Comparison of ENCODE assay signal across 8 cellular contexts in the genomic region with DNA sequence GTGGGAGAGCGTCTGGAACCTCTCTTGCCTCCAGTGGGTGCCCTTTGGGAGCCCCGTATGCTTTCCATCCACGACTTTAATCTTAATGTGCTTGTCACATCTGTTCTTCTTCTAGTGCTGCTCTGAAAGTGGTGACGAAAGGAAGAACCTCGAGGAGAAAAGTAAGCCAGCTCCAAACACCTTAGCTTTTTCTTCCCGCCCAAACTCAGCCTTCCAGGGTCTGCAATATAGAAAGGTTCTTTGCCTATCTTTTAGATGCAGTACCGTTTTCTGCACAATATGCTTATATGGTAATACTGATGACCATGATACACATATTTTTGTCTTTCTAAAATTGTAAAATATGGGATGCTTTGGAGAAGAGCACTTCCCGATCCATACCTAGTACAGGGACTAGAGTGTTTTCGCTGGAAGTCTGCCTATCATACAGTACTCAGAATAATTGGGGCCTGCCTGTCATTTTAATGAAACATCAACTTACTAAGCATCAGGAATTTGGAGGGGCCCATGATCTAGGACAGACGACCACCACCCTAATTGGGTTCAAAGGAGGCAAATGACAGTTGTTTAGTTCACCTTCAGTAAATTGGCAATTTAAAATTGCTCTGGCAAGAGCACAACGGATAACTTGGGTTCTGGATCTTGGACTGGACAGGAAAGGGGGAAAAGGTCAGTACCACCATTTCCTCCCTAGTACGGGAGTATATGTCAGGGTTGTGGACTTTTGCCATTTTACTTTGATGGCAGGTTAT. TPM values are rescaled to one million over a fixed set of nuclear protein-coding genes. Genes with fewer than 3 reads are reported as not detected.
DNase-seq lines count a peak whose midpoint lies in the region; ATAC-seq, FAIRE-seq and TF ChIP-seq lines count a peak whose summit lies in the region.

No MANE protein-coding gene starts in this region.

- H3K79me1 ChIP-seq in mesenchymal stem cell (replicated peaks; ENCODE audit: low read length, poor library complexity, severe bottlenecking), result peaks cover 12% of the 10 kb centered on the region

- RAD21 ChIA-PET in GM12878 (lab: Charles Lee; ENCODE audit: unreplicated experiment), result interaction anchor here (1.1 to 3.1 kb wide), 3 partner anchors 55 to 550 kb away, joined by 4 to 24 read pairs (median 4); no protein-coding TSS in a partner anchor

- H4K91ac ChIP-seq in mesenchymal stem cell (ENCODE audit: low read length), result no peak overlapping the region

- H3K9me3 ChIP-seq in cardiac muscle cell (ENCODE audit: low read depth), result no peaks in the 10 kb centered on the region
- H3K9me3 ChIP-seq in GM12878 (replicated peaks; ENCODE audit: control insufficient read depth, insufficient read depth, low read length), result no peaks in the 10 kb centered on the region
- no peaks in the 10 kb centered on the region for H3K9me3 ChIP-seq in mesenchymal stem cell (ENCODE audit: control insufficient read depth, low read length)
- H3K9me3 ChIP-seq in upper lobe of right lung, result no peaks in the 10 kb centered on the region

- ATAC-seq in GM12878 (no peak), upper lobe of right lung (no peak)

- H3K9ac ChIP-seq in GM12878 (ENCODE audit: control insufficient read depth, insufficient read depth, low read length) (peak overlapping the region; percentile 97), mesenchymal stem cell (ENCODE audit: low read length) (peak overlapping the region; percentile 96)

- no peak for TF ChIP-seq POLR2A in GM12878 (IDR thresholded peaks at IDR 0.05; ENCODE audit: low read depth, low read length)

- in situ Hi-C loops in GM12878 (cut with MboI), result no loop called here

- no peak overlapping the region for H4K8ac ChIP-seq in mesenchymal stem cell (ENCODE audit: low read length)

- H3K4me3 ChIP-seq in cardiac muscle cell (peak overlapping the region; percentile 73), GM12878 (peak overlapping the region; percentile 93), mesenchymal stem cell (ENCODE audit: insufficient read depth in 1 of 2, low read depth in 1 of 2, low read length in 2 of 2) (peak overlapping the region; percentile 76 to 94), upper lobe of right lung (peak overlapping the region; percentile 90)

- H2BK120ac ChIP-seq in mesenchymal stem cell (ENCODE audit: low read depth, low read length), result no peak overlapping the region

- peaks cover 15% of the 10 kb centered on the region for H3K36me3 ChIP-seq in cardiac muscle cell
- H3K36me3 ChIP-seq in GM12878 (ENCODE audit: control insufficient read depth in 2 of 2, insufficient read depth in 2 of 2, low read length in 1 of 2), result no peaks in the 10 kb centered on the region; a peak in 2 of 4 replicates
- peaks cover 10 to 38% of the 10 kb centered on the region in 2 experiments for H3K36me3 ChIP-seq in mesenchymal stem cell (ENCODE audit: control insufficient read depth in 1 of 2, insufficient read depth in 2 of 2, low read depth in 1 of 2, low read length in 2 of 2)
- peaks cover 24% of the 10 kb centered on the region for H3K36me3 ChIP-seq in upper lobe of right lung

- peak overlapping the region; percentile 90 for H3K4me2 ChIP-seq in GM12878 (ENCODE audit: control insufficient read depth, insufficient read depth)
- H3K4me2 ChIP-seq in mesenchymal stem cell (ENCODE audit: low read length, poor library complexity, severe bottlenecking), result peak overlapping the region; percentile 85

- H2AK5ac ChIP-seq in mesenchymal stem cell (ENCODE audit: low read length, severe bottlenecking), result no peak overlapping the region

- H2AFZ ChIP-seq in GM12878 (ENCODE audit: control insufficient read depth, low read depth, low read length) (peak overlapping the region; percentile 73), mesenchymal stem cell (ENCODE audit: low read depth, low read length) (peak overlapping the region; percentile 47)

- TSS peak; percentile 82 for BruUV-seq in GM12878 (replicated peaks; lab: Mats Ljungman, UMichigan)

- H2BK12ac ChIP-seq in mesenchymal stem cell (ENCODE audit: low read length in 2 of 2), result no peak overlapping the region

- CTCF ChIA-PET in GM12878 (lab: Yijun Ruan, JAX), result interaction anchor here (0.6 to 3.5 kb wide), 9 partner anchors 10 to 889 kb away, joined by 3 to 24 read pairs (median 4); no protein-coding TSS in a partner anchor

- no peak overlapping the region for H3K23ac ChIP-seq in mesenchymal stem cell (ENCODE audit: low read length in 2 of 2)

- H3K14ac ChIP-seq in mesenchymal stem cell (ENCODE audit: low read length in 2 of 2), result peak overlapping the region in 1 of 2 experiments; percentile 93

- peaks cover 19% of the 10 kb centered on the region for H3K79me2 ChIP-seq in GM12878 (ENCODE audit: control insufficient read depth, insufficient read depth, low read length)

- peak overlapping the region; percentile 83 for H3K27ac ChIP-seq in cardiac muscle cell
- peak overlapping the region; percentile 51 for H3K27ac ChIP-seq in GM12878 (ENCODE audit: control insufficient read depth, insufficient read depth)
- no peak overlapping the region for H3K27ac ChIP-seq in mesenchymal stem cell (ENCODE audit: low read length, poor library complexity, severe bottlenecking)
- peak overlapping the region; percentile 88 for H3K27ac ChIP-seq in upper lobe of right lung

- H3K4ac ChIP-seq in mesenchymal stem cell (ENCODE audit: low read depth in 1 of 2, low read length in 2 of 2), result peak overlapping the region in 1 of 2 experiments; percentile 95

- H3K4me1 ChIP-seq in cardiac muscle cell (ENCODE audit: low read depth), result peaks cover 9% of the 10 kb centered on the region
- peaks cover 3% of the 10 kb centered on the region for H3K4me1 ChIP-seq in GM12878 (ENCODE audit: control insufficient read depth, insufficient read depth, low read length)
- H3K4me1 ChIP-seq in mesenchymal stem cell (ENCODE audit: control insufficient read depth, insufficient read depth, low read depth, low read length), result no peaks in the 10 kb centered on the region
- peaks cover 11% of the 10 kb centered on the region for H3K4me1 ChIP-seq in upper lobe of right lung

- H3K18ac ChIP-seq in mesenchymal stem cell (ENCODE audit: low read depth in 1 of 2, low read length in 2 of 2), result peak overlapping the region in 1 of 2 experiments; percentile 99

- POLR2A ChIA-PET in GM12878 (lab: Charles Lee), result interaction anchor here (1.0 kb wide), 1 partner anchor 606 kb away, joined by 3 read pairs; no protein-coding TSS in a partner anchor

- H3K27me3 ChIP-seq in cardiac muscle cell (no peaks in the 10 kb centered on the region), GM12878 (replicated peaks in 1 of 2; ENCODE audit: control insufficient read depth in 2 of 2, insufficient read depth in 2 of 2, low read length in 1 of 2) (no peaks in the 10 kb centered on the region), mesenchymal stem cell (ENCODE audit: control insufficient read depth in 1 of 2, insufficient read depth in 1 of 2, low read length in 2 of 2) (no peaks in the 10 kb centered on the region), upper lobe of right lung (no peaks in the 10 kb centered on the region)

- no peak for TF ChIP-seq EP300 in GM12878 (IDR thresholded peaks at IDR 0.05; ENCODE audit: borderline replicate concordance in 1 of 2, control insufficient read depth in 1 of 2, low read depth in 2 of 2, low read length in 2 of 2)

- DNase-seq in cardiac muscle cell (ENCODE audit: low read depth in 1 of 2, low spot score in 1 of 2) (peak in 1 of 2 donors; percentile 2), cardiac septum (ENCODE audit: low spot score) (no peak), GM12878 (ENCODE audit: low read depth, low spot score) (no peak), mesenchymal stem cell (peak; percentile 26), upper lobe of right lung (no peak), medulla oblongata (ENCODE audit: extremely low spot score) (no peak), kidney tubule cell (ENCODE audit: low spot score) (no peak)
- DNase-seq in stimulated activated naive CD4-positive, alpha-beta T cell treated with Interleukin-2 at 50 U/mL for 16 hours (lab: John Stamatoyannopoulos, UW), result no peak

- H2BK5ac ChIP-seq in mesenchymal stem cell (ENCODE audit: low read depth, low read length, poor library complexity, severe bottlenecking), result no peak overlapping the region

- H4K20me1 ChIP-seq in GM12878 (ENCODE audit: control insufficient read depth, insufficient read depth), result no peaks in the 10 kb centered on the region

- TF ChIP-seq CTCF in cardiac muscle cell (IDR thresholded peaks at IDR 0.05; ENCODE audit: low read depth, low read length) (no peak), GM12878 (IDR thresholded peaks at IDR 0.05 in 2 of 3, conservative IDR thresholded peaks at IDR 0.05 in 1 of 3; ENCODE audit: control insufficient read depth in 2 of 3, extremely low read depth in 1 of 3, insufficient read depth in 1 of 3, low read depth in 3 of 3, low read length in 3 of 3) (no peak), upper lobe of right lung (IDR thresholded peaks at IDR 0.05) (no peak)

- FAIRE-seq in GM12878 (lab: Jason Lieb, UNC), result no peak

- 23% methylated on average over 12 of the region's 12 CpGs for WGBS in GM12878 (ENCODE audit: insufficient coverage, insufficient replicate concordance, low lambda C conversion rate, missing lambda C conversion rate)
- 58% methylated on average over 10 of the region's 12 CpGs for WGBS in mesenchymal stem cell

- intact Hi-C loops in cardiac septum (cut with DNase I) (no loop called here), GM12878 (cut with micrococcal nuclease; ENCODE audit: unreplicated experiment) (loop anchor here (5.0 kb wide), 1 partner anchor 54 kb away; no protein-coding TSS in a partner anchor), upper lobe of right lung (cut with DNase I) (no loop called here)

- H2BK15ac ChIP-seq in mesenchymal stem cell (ENCODE audit: low read depth, poor library complexity, severe bottlenecking), result no peak overlapping the region

- no peak for TF ChIP-seq RAD21 in GM12878 (IDR thresholded peaks at IDR 0.05; ENCODE audit: insufficient read depth, low read depth, low read length)

- SMC1A ChIA-PET in GM12878 (lab: Charles Lee; ENCODE audit: uncharacterized antibody, unreplicated experiment), result interaction anchor here (1.4 to 1.5 kb wide), 2 partner anchors 47 to 57 kb away, joined by 4 to 6 read pairs; no protein-coding TSS in a partner anchor

RNA-seq across cellular contexts. Expression of gene RINT1, which starts 0.9 kb away (rescaled TPM):
- total RNA-seq in cardiac muscle cell, result 9.9 and 16.5 TPM in 2 replicates
- polyA plus RNA-seq in cardiac muscle cell, result 14.1 and 21.8 TPM in 2 replicates
- 10.7 TPM for total RNA-seq in cardiac septum
- 34.1 and 36.3 TPM in 2 replicates for total RNA-seq in GM12878 (2013; cell fraction: nucleolus; rRNA removed)
- 13.5 and 15.9 TPM in 2 replicates for total RNA-seq in GM12878 (2014; rRNA removed)
- total RNA-seq in GM12878 (2014; rRNA removed; fragmentation: Illumina TruSeq; extraction: Trizol), result 7.0 and 7.4 TPM in 2 replicates
- 14.9 and 17.2 TPM in 2 replicates for total RNA-seq in GM12878 (2021)
- 7.9 TPM for polyA plus RNA-seq in GM12878 (2011; ENCODE audit: low read depth)
- 28.4 and 34.4 TPM in 2 replicates for polyA plus RNA-seq in GM12878 (2011; rRNA removed)
- polyA plus RNA-seq in GM12878 (2011; cell fraction: cytosol; rRNA removed), result 10.9 and 11.1 TPM in 2 replicates
- 20.2 and 20.3 TPM in 2 replicates for polyA plus RNA-seq in GM12878 (2011; cell fraction: nucleus; rRNA removed)
- polyA plus RNA-seq in GM12878 (2012), result 12.7 and 15.5 TPM in 2 replicates
- 18.5 and 21.8 TPM in 2 replicates for polyA plus RNA-seq in GM12878 (2014; fragmentation: Illumina TruSeq; extraction: Trizol)
- 1 to 10 TPM; 6.7 to 7.4 TPM for polyA plus RNA-seq in GM12878 (2014; fragmentation: Nextera tagmentation; extraction: Ambion mirVana)
- 13.9 and 17.3 TPM in 2 replicates for polyA plus RNA-seq in GM12878 (2014; rRNA removed)
- polyA plus RNA-seq in GM12878 (2016; fragmentation: Nextera tagmentation; extraction: Ambion mirVana), result 10 to 100 TPM; 26.6 to 32.3 TPM
- polyA minus RNA-seq in GM12878 (2011; rRNA and poly(A)+ RNA removed), result 15.5 and 33.8 TPM in 2 replicates
- 9.8 and 10.9 TPM in 2 replicates for polyA minus RNA-seq in GM12878 (2011; cell fraction: cytosol; rRNA and poly(A)+ RNA removed)
- 7.6 and 15.0 TPM in 2 replicates for polyA minus RNA-seq in GM12878 (2011; cell fraction: nucleus; rRNA and poly(A)+ RNA removed)
- polyA plus RNA-seq in mesenchymal stem cell (2013, experiment 1 of 2), result 12.5 TPM
- polyA plus RNA-seq in mesenchymal stem cell (2013, experiment 2 of 2), result 12.4 TPM
- total RNA-seq in upper lobe of right lung, result 14.8 TPM

RNA-seq across cellular contexts. Expression of gene PUS7, which starts 10.8 kb away (rescaled TPM):
- total RNA-seq in cardiac muscle cell (12.0 and 14.7 TPM in 2 replicates), cardiac septum (6.6 TPM), GM12878 (2014; rRNA removed) (28.5 and 32.1 TPM in 2 replicates), GM12878 (2014; rRNA removed; fragmentation: Illumina TruSeq; extraction: Trizol) (28.5 and 29.1 TPM in 2 replicates), GM12878 (2021) (20.4 and 21.8 TPM in 2 replicates), upper lobe of right lung (10.9 TPM)
- polyA plus RNA-seq in cardiac muscle cell (13.1 and 14.0 TPM in 2 replicates), GM12878 (2011; rRNA removed) (18.9 and 25.4 TPM in 2 replicates), GM12878 (2014; fragmentation: Illumina TruSeq; extraction: Trizol) (25.2 and 32.3 TPM in 2 replicates), GM12878 (2014; fragmentation: Nextera tagmentation; extraction: Ambion mirVana) (1 to 10 TPM; 5.6 to 6.7 TPM), GM12878 (2014; rRNA removed) (17.5 and 20.2 TPM in 2 replicates), GM12878 (2016; fragmentation: Nextera tagmentation; extraction: Ambion mirVana) (10 to 100 TPM; 23.0 to 24.5 TPM)
- 35.4 and 36.1 TPM in 2 replicates for total RNA-seq in GM12878 (2013; cell fraction: nucleolus; rRNA removed)
- polyA plus RNA-seq in GM12878 (2011; ENCODE audit: low read depth), result 3.5 TPM
- polyA plus RNA-seq in GM12878 (2011; cell fraction: cytosol; rRNA removed), result 7.5 and 9.1 TPM in 2 replicates
- polyA plus RNA-seq in GM12878 (2011; cell fraction: nucleus; rRNA removed), result 14.0 and 19.2 TPM in 2 replicates
- 7.3 and 7.6 TPM in 2 replicates for polyA plus RNA-seq in GM12878 (2012)
- polyA minus RNA-seq in GM12878 (2011; rRNA and poly(A)+ RNA removed), result 8.4 and 9.9 TPM in 2 replicates
- polyA minus RNA-seq in GM12878 (2011; cell fraction: cytosol; rRNA and poly(A)+ RNA removed), result 5.1 and 6.2 TPM in 2 replicates
- polyA minus RNA-seq in GM12878 (2011; cell fraction: nucleus; rRNA and poly(A)+ RNA removed), result 4.1 and 11.6 TPM in 2 replicates
- 6.1 TPM for polyA plus RNA-seq in mesenchymal stem cell (2013, experiment 1 of 2)
- polyA plus RNA-seq in mesenchymal stem cell (2013, experiment 2 of 2), result 6.0 TPM

RNA-seq across cellular contexts. Expression of gene EFCAB10, which starts 48.4 kb away (rescaled TPM):
- total RNA-seq in cardiac muscle cell (not detected in 2 replicates), cardiac septum (not detected), GM12878 (2014; rRNA removed) (not detected in 2 replicates), GM12878 (2014; rRNA removed; fragmentation: Illumina TruSeq; extraction: Trizol) (not detected in 2 replicates), GM12878 (2021) (not detected in 2 replicates), upper lobe of right lung (1.6 TPM)
- polyA plus RNA-seq in cardiac muscle cell (0.57 and 1.5 TPM in 2 replicates), GM12878 (2011; rRNA removed) (0.07 TPM in 1 of 2 replicates, not detected in the other), GM12878 (2014; fragmentation: Illumina TruSeq; extraction: Trizol) (0.38 TPM in 1 of 2 replicates, not detected in the other), GM12878 (2014; fragmentation: Nextera tagmentation; extraction: Ambion mirVana) (under 1 TPM; 0.38 to 0.58 TPM), GM12878 (2014; rRNA removed) (0.13 TPM in 1 of 2 replicates, not detected in the other), GM12878 (2016; fragmentation: Nextera tagmentation; extraction: Ambion mirVana) (1 to 10 TPM in 1 of 2 experiments, under 1 TPM in 1; 0.50 to 1.0 TPM)
- not detected in 2 replicates for total RNA-seq in GM12878 (2013; cell fraction: nucleolus; rRNA removed)
- polyA plus RNA-seq in GM12878 (2011; ENCODE audit: low read depth), result 0.37 TPM
- polyA plus RNA-seq in GM12878 (2011; cell fraction: cytosol; rRNA removed), result not detected in 2 replicates
- not detected in 2 replicates for polyA plus RNA-seq in GM12878 (2011; cell fraction: nucleus; rRNA removed)
- 0.28 and 0.51 TPM in 2 replicates for polyA plus RNA-seq in GM12878 (2012)
- not detected in 2 replicates for polyA minus RNA-seq in GM12878 (2011; rRNA and poly(A)+ RNA removed)
- polyA minus RNA-seq in GM12878 (2011; cell fraction: cytosol; rRNA and poly(A)+ RNA removed), result not detected in 2 replicates
- polyA minus RNA-seq in GM12878 (2011; cell fraction: nucleus; rRNA and poly(A)+ RNA removed), result not detected in 2 replicates
- not detected for polyA plus RNA-seq in mesenchymal stem cell (2013, experiment 1 of 2)
- polyA plus RNA-seq in mesenchymal stem cell (2013, experiment 2 of 2), result not detected
